In genomic region chr12:127773520-127773919, GRCh38 we compare ENCODE assay signal across 14 cellular contexts.
DNase-seq lines count a peak whose midpoint lies in the region.
"Had no signal": no experiment of that assay in that cellular context is flagged by ENCODE, and none has a peak within 500 bp of the region (broad histone marks: within the 10 kb centered on the region; RNA-seq: fewer than 3 reads in every experiment).

No MANE protein-coding gene starts in this region.

- H3K4me3 Mint-ChIP-seq in activated CD4-positive, alpha-beta memory T cell treated with anti-CD3 and anti-CD28 coated beads, Interleukin-2, amount 10 ng/mL, durations not matched to agents 7 days and 5 days = no peak overlapping the region
- H3K4me3 Mint-ChIP-seq: dendritic cell treated with granulocyte-macrophage colony-stimulating factor and Interleukin-4, amounts not matched to agents 40 ng/mL and 50 ng/mL, for 4 days had no signal

- no peaks in the 10 kb centered on the region for H3F3A ChIP-seq in GM23248 (ENCODE audit: insufficient read depth)

- no peak overlapping the region for H4K8ac ChIP-seq in trophoblast cell (ENCODE audit: low read depth, low read length)

- H3K18ac ChIP-seq in trophoblast cell (ENCODE audit: low read length) = no peak overlapping the region

- no peak overlapping the region for H3K4me3 ChIP-seq in GM23248
- H3K4me3 ChIP-seq in trophoblast cell (ENCODE audit: low read depth, low read length) = no peak overlapping the region
- H3K4me3 ChIP-seq: mucosa of descending colon, stomach had no signal

- no peak overlapping the region for H2AFZ ChIP-seq in GM23248
- no peak overlapping the region for H2AFZ ChIP-seq in trophoblast cell (ENCODE audit: insufficient read depth, low read length, poor library complexity)

- H3K9me3 Mint-ChIP-seq in activated CD4-positive, alpha-beta memory T cell treated with anti-CD3 and anti-CD28 coated beads, Interleukin-2, amount 10 ng/mL, durations not matched to agents 7 days and 5 days = peaks cover 6% of the 10 kb centered on the region
- H3K9me3 Mint-ChIP-seq: dendritic cell treated with granulocyte-macrophage colony-stimulating factor and Interleukin-4, amounts not matched to agents 40 ng/mL and 50 ng/mL, for 4 days had no signal

- H2AK5ac ChIP-seq in trophoblast cell (ENCODE audit: low read length) = no peak overlapping the region

- no peaks in the 10 kb centered on the region for H3K9me3 ChIP-seq in GM23248 (ENCODE audit: low read depth)
- H3K9me3 ChIP-seq in trophoblast cell (ENCODE audit: insufficient read depth, low read depth, low read length) = no peaks in the 10 kb centered on the region
- H3K9me3 ChIP-seq: mucosa of descending colon, stomach had no signal

- no peaks in the 10 kb centered on the region for H4K20me1 ChIP-seq in GM23248 (ENCODE audit: insufficient read depth)

- no peak overlapping the region for H4K91ac ChIP-seq in trophoblast cell (ENCODE audit: low read depth, low read length)

- in situ Hi-C loops in GM23248 (cut with MboI) = no loop called here

- H3K14ac ChIP-seq in trophoblast cell (ENCODE audit: low read length) = no peak overlapping the region

- no peaks in the 10 kb centered on the region for H3K79me2 ChIP-seq in GM23248 (ENCODE audit: insufficient read depth)
- H3K79me2 ChIP-seq in trophoblast cell (ENCODE audit: control insufficient read depth, insufficient read depth, low read length, poor library complexity) = no peaks in the 10 kb centered on the region

- H3K4me2 ChIP-seq in GM23248 (ENCODE audit: unreplicated experiment) = no peak overlapping the region
- no peak overlapping the region for H3K4me2 ChIP-seq in trophoblast cell (ENCODE audit: low read length)

- no peak overlapping the region for H3K27ac Mint-ChIP-seq in activated CD4-positive, alpha-beta memory T cell treated with anti-CD3 and anti-CD28 coated beads, Interleukin-2, amount 10 ng/mL, durations not matched to agents 7 days and 5 days
- H3K27ac Mint-ChIP-seq: dendritic cell treated with granulocyte-macrophage colony-stimulating factor and Interleukin-4, amounts not matched to agents 40 ng/mL and 50 ng/mL, for 4 days had no signal

- H3K4me1 Mint-ChIP-seq in activated CD4-positive, alpha-beta memory T cell treated with anti-CD3 and anti-CD28 coated beads, Interleukin-2, amount 10 ng/mL, durations not matched to agents 7 days and 5 days = no peaks in the 10 kb centered on the region

- no peaks in the 10 kb centered on the region for H3K79me1 ChIP-seq in trophoblast cell (ENCODE audit: low read length)

- H3K9me2 ChIP-seq in GM23248 (ENCODE audit: insufficient read depth) = no peaks in the 10 kb centered on the region

- CTCF ChIA-PET in activated CD4-positive, alpha-beta memory T cell treated with anti-CD3 and anti-CD28 coated beads, Interleukin-2, amount 10 ng/mL, durations not matched to agents 7 days and 5 days (lab: Charles Lee) = no interaction called here

- 64 to 65% methylated on average over 6 of the region's 6 CpGs for WGBS in GM23248 (ENCODE audit: low coverage in 1 of 2, low lambda C conversion rate in 2 of 2, missing lambda C conversion rate in 2 of 2), 2 experiments
- no CpG with 5 or more reads among the region's 6 CpGs for WGBS in trophoblast cell (ENCODE audit: extremely low coverage, insufficient coverage, insufficient read length)

- no peak overlapping the region for H3K23ac ChIP-seq in trophoblast cell (ENCODE audit: low read length)

- 0 out of 2 replicates have a peak, but pooled peaks cover 4% of the 10 kb centered on the region for H3K27me3 ChIP-seq in GM23248 (replicated peaks; ENCODE audit: insufficient read depth)
- H3K27me3 ChIP-seq in trophoblast cell (ENCODE audit: insufficient read depth, low read length) = no peaks in the 10 kb centered on the region
- H3K27me3 ChIP-seq: stomach had no signal

- no peaks in the 10 kb centered on the region for H3K27me3 Mint-ChIP-seq in activated CD4-positive, alpha-beta memory T cell treated with anti-CD3 and anti-CD28 coated beads, Interleukin-2, amount 10 ng/mL, durations not matched to agents 7 days and 5 days
- H3K27me3 Mint-ChIP-seq: dendritic cell treated with granulocyte-macrophage colony-stimulating factor and Interleukin-4, amounts not matched to agents 40 ng/mL and 50 ng/mL, for 4 days had no signal

- H3K27ac ChIP-seq in GM23248 (no peak overlapping the region), trophoblast cell (ENCODE audit: low read depth, low read length) (no peak overlapping the region)
- H3K27ac ChIP-seq: stomach had no signal

- H3K36me3 ChIP-seq in GM23248 (ENCODE audit: low read depth) (no peaks in the 10 kb centered on the region), trophoblast cell (ENCODE audit: control insufficient read depth in 1 of 2, insufficient read depth in 2 of 2, low read length in 2 of 2) (no peaks in the 10 kb centered on the region)
- H3K36me3 ChIP-seq: stomach had no signal

- DNase-seq in ELF-1 (ENCODE audit: low read depth, low spot score) (peak; percentile 55), NCI-H2171 (lab: John Stamatoyannopoulos, UW) (peak; percentile 8), SK-N-DZ (ENCODE audit: low spot score) (peak; percentile 81), islet precursor cell (peak; percentile 82), GM23248 (no peak), trophoblast cell (no peak), Kasumi-1 (lab: John Stamatoyannopoulos, UW) (no peak)
- DNase-seq in activated CD4-positive, alpha-beta memory T cell treated with anti-CD3 and anti-CD28 coated beads, Interleukin-2, amount 10 ng/mL, durations not matched to agents 7 days and 5 days = no peak
- DNase-seq: mucosa of descending colon; NCI-H2081 treated with DMSO at 0.1 percent for 48 hours; SIG-M5; stimulated activated CD4-positive, alpha-beta T cell treated with anti-CD3 and anti-CD28 coated beads, Interleukin-2, amount 100 ng/mL, for 48 hours; stomach had no signal

- POLR2A ChIA-PET in activated CD4-positive, alpha-beta memory T cell treated with anti-CD3 and anti-CD28 coated beads, Interleukin-2, amount 10 ng/mL, durations not matched to agents 7 days and 5 days (lab: Charles Lee) = no interaction called here

- H2BK12ac ChIP-seq in trophoblast cell (ENCODE audit: low read length) = no peak overlapping the region

- H2BK5ac ChIP-seq in trophoblast cell (ENCODE audit: low read depth, low read length, poor library complexity) = no peak overlapping the region

- H3K4ac ChIP-seq in trophoblast cell (ENCODE audit: low read depth, low read length) = no peak overlapping the region

- no peak overlapping the region for H4K12ac ChIP-seq in trophoblast cell (ENCODE audit: low read depth, low read length)

- H3K9ac ChIP-seq in GM23248 = no peak overlapping the region
- no peak overlapping the region for H3K9ac ChIP-seq in trophoblast cell (ENCODE audit: low read length)

- H3K4me1 ChIP-seq in GM23248 (ENCODE audit: insufficient read depth) = no peaks in the 10 kb centered on the region
- no peaks in the 10 kb centered on the region for H3K4me1 ChIP-seq in trophoblast cell (ENCODE audit: control insufficient read depth in 1 of 2, insufficient read depth in 2 of 2, low read length in 2 of 2)
- H3K4me1 ChIP-seq: stomach had no signal

- H3K36me3 Mint-ChIP-seq in activated CD4-positive, alpha-beta memory T cell treated with anti-CD3 and anti-CD28 coated beads, Interleukin-2, amount 10 ng/mL, durations not matched to agents 7 days and 5 days (ENCODE audit: low read depth) = no peaks in the 10 kb centered on the region

- no peak overlapping the region for H2BK120ac ChIP-seq in trophoblast cell (ENCODE audit: insufficient read depth, low read length, poor library complexity)

Comparison
In these comparisons a context has a peak if more than half of its experiments do, and no peak if none do; other contexts are left out.
1. DNase-seq: peak in ELF-1 (single experiment), NCI-H2171 (single experiment), SK-N-DZ (single experiment) and islet precursor cell (single experiment); none in GM23248 (single experiment), trophoblast cell (0 of 2), Kasumi-1 (0 of 2) and activated CD4-positive, alpha-beta memory T cell treated with anti-CD3 and anti-CD28 coated beads, Interleukin-2, amount 10 ng/mL, durations not matched to agents 7 days and 5 days (single experiment).